In the genomic region with DNA sequence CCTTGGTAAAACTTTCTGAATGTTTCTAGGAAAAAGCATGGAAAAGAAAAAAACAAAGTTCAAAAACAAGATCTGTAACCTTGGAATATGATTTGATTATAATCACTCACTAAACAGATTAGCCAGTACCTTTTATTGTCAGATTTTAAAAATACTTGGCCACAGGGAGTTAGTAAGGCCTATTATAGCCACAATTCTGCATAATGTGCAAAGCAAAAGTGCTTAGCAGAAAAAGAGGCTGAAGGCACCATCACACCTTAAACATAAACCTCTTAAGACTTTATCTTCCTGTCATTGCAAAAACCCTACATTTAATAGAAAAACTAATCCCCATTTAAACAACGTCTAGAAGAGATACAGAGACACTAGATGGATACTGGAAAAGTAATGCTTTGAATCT, we compare ENCODE assay signal across 1 cellular context.
TF ChIP-seq lines count a peak whose summit lies in the region.

No MANE protein-coding gene starts in this region.

TF ChIP-seq in GM12878, 131 proteins besides CTCF, POLR2A, EP300 and RAD21 (continued from another document):
- TF ChIP-seq, protein P1, sequence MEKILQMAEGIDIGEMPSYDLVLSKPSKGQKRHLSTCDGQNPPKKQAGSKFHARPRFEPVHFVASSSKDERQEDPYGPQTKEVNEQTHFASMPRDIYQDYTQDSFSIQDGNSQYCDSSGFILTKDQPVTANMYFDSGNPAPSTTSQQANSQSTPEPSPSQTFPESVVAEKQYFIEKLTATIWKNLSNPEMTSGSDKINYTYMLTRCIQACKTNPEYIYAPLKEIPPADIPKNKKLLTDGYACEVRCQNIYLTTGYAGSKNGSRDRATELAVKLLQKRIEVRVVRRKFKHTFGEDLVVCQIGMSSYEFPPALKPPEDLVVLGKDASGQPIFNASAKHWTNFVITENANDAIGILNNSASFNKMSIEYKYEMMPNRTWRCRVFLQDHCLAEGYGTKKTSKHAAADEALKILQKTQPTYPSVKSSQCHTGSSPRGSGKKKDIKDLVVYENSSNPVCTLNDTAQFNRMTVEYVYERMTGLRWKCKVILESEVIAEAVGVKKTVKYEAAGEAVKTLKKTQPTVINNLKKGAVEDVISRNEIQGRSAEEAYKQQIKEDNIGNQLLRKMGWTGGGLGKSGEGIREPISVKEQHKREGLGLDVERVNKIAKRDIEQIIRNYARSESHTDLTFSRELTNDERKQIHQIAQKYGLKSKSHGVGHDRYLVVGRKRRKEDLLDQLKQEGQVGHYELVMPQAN (conservative IDR thresholded peaks at IDR 0.05) = no peak
- no peak for TF ChIP-seq SPI1 (IDR thresholded peaks at IDR 0.05; ENCODE audit: borderline replicate concordance, insufficient read depth, low read depth, low read length)
- peak; percentile 58 for TF ChIP-seq RUNX3 (IDR thresholded peaks at IDR 0.05; ENCODE audit: low read length)
